In the genomic region with DNA sequence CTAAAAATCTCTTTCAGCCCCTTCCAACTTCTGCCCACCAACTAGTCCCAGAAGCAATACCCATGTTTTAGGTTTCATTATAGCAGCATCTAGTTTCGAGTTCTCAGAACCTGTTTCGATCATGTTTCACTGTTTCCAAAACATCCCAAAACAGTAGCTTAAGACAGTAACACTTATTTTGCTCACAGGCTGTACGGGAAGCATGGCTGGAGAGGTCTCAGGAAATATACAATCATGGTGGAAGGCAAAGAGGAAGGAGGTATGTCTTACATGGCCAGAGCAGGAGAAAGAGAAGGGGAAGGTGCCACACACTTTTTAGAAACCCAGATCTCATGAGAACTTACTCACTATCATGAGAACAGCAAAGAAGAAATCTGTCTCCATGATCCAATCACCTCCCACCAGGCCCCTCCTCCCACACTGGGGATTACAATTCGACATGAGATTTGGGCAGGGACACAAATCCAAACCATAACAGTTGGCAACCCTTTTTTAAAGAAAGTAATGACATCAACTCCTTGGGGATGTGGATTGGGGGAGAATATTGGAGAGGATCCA, we compare ENCODE assay signal across 12 cellular contexts.
DNase-seq lines count a peak whose midpoint lies in the region; ATAC-seq, FAIRE-seq and TF ChIP-seq lines count a peak whose summit lies in the region.
"Had no signal": no experiment of that assay in that cellular context is flagged by ENCODE, and none has a peak within 500 bp of the region (broad histone marks: within the 10 kb centered on the region; RNA-seq: fewer than 3 reads in every experiment).

No MANE protein-coding gene starts in this region.

- intact Hi-C loops in pancreas (cut with DNase I), result no loop called here
- intact Hi-C loops in MCF 10A (cut with micrococcal nuclease), result loop anchor here (10.0 kb wide), 1 partner anchor 122 kb away; no protein-coding TSS in a partner anchor

- no peak overlapping the region for H3K27ac ChIP-seq in pancreas

- no peak for FAIRE-seq in pancreas (lab: Jason Lieb, UNC)

- H3K9me3 Mint-ChIP-seq in stimulated activated naive CD8-positive, alpha-beta T cell treated with anti-CD3 and anti-CD28 coated beads, Interleukin-15, Interleukin-2, amounts not matched to agents 100 ng/mL and 50 ng/mL, for 24 hours, result peaks cover 14% of the 10 kb centered on the region
- H3K9me3 Mint-ChIP-seq in MCF 10A (ENCODE audit: unreplicated experiment), result no peaks in the 10 kb centered on the region

- no peak for TF ChIP-seq CTCF in pancreas (IDR thresholded peaks at IDR 0.05)
- TF ChIP-seq CTCF in MCF 10A (IDR thresholded peaks at IDR 0.05; ENCODE audit: unreplicated experiment), result no peak

- H3K9me3 ChIP-seq in pancreas, result no peaks in the 10 kb centered on the region

- POLR2A ChIA-PET in MCF 10A (lab: Yijun Ruan, JAX), result no interaction called here

- no peak overlapping the region for H3K4me3 ChIP-seq in pancreas

- H3K36me3 Mint-ChIP-seq in stimulated activated naive CD8-positive, alpha-beta T cell treated with anti-CD3 and anti-CD28 coated beads, Interleukin-15, Interleukin-2, amounts not matched to agents 100 ng/mL and 50 ng/mL, for 24 hours (ENCODE audit: low read depth), result no peaks in the 10 kb centered on the region
- no peaks in the 10 kb centered on the region for H3K36me3 Mint-ChIP-seq in MCF 10A (ENCODE audit: insufficient read depth, unreplicated experiment)

- peaks cover 72% of the 10 kb centered on the region for H3K4me1 Mint-ChIP-seq in stimulated activated naive CD8-positive, alpha-beta T cell treated with anti-CD3 and anti-CD28 coated beads, Interleukin-15, Interleukin-2, amounts not matched to agents 100 ng/mL and 50 ng/mL, for 24 hours (ENCODE audit: low read depth)
- H3K4me1 Mint-ChIP-seq in MCF 10A (ENCODE audit: insufficient read depth, unreplicated experiment), result no peaks in the 10 kb centered on the region

- no peaks in the 10 kb centered on the region for H3K27me3 ChIP-seq in pancreas

- ATAC-seq in stimulated activated naive CD8-positive, alpha-beta T cell treated with anti-CD3 and anti-CD28 coated beads, Interleukin-15, Interleukin-2, amounts not matched to agents 100 U/mL and 50 U/mL, for 24 hours, result no peak
- peak; percentile 74 for ATAC-seq in HG02588 (IDR thresholded peaks at IDR 0.05; ENCODE audit: unreplicated experiment)
- ATAC-seq in HG03520 (IDR thresholded peaks at IDR 0.05; ENCODE audit: unreplicated experiment), result peak; percentile 73
- no peak for ATAC-seq in pancreas

- 73 to 92% methylated on average over 4 of the region's 4 CpGs for WGBS in pancreas, 2 donors

- CTCF ChIA-PET in MCF 10A (lab: Yijun Ruan, JAX), result interaction anchor here (0.6 kb wide), 1 partner anchor 50 kb away, joined by 3 read pairs; no protein-coding TSS in a partner anchor

- H3K27me3 Mint-ChIP-seq in stimulated activated naive CD8-positive, alpha-beta T cell treated with anti-CD3 and anti-CD28 coated beads, Interleukin-15, Interleukin-2, amounts not matched to agents 100 ng/mL and 50 ng/mL, for 24 hours, result no peaks in the 10 kb centered on the region
- no peaks in the 10 kb centered on the region for H3K27me3 Mint-ChIP-seq in MCF 10A (ENCODE audit: insufficient read depth, unreplicated experiment)

- no peaks in the 10 kb centered on the region for H3K4me1 ChIP-seq in pancreas

- H3K36me3 ChIP-seq in pancreas, result no peaks in the 10 kb centered on the region

- H3K4me3 Mint-ChIP-seq in stimulated activated naive CD8-positive, alpha-beta T cell treated with anti-CD3 and anti-CD28 coated beads, Interleukin-15, Interleukin-2, amounts not matched to agents 100 ng/mL and 50 ng/mL, for 24 hours, result no peak overlapping the region
- no peak overlapping the region for H3K4me3 Mint-ChIP-seq in MCF 10A (ENCODE audit: unreplicated experiment)
- H3K4me3 Mint-ChIP-seq: neural crest cell had no signal

- H3K27ac Mint-ChIP-seq in stimulated activated naive CD8-positive, alpha-beta T cell treated with anti-CD3 and anti-CD28 coated beads, Interleukin-15, Interleukin-2, amounts not matched to agents 100 ng/mL and 50 ng/mL, for 24 hours, result peak overlapping the region; percentile 76
- H3K27ac Mint-ChIP-seq in MCF 10A (ENCODE audit: low read depth, unreplicated experiment), result no peak overlapping the region

- DNase-seq in stimulated activated naive CD8-positive, alpha-beta T cell treated with anti-CD3 and anti-CD28 coated beads, Interleukin-15, Interleukin-2, amounts not matched to agents 100 U/mL and 50 U/mL, for 24 hours, result no peak
- no peak for DNase-seq in SKM-1 treated with dmso at 0.1 percent for 144 hours (lab: John Stamatoyannopoulos, UW; ENCODE audit: unreplicated experiment)
- DNase-seq in Kasumi-1 (lab: John Stamatoyannopoulos, UW), result no peak
- no peak for DNase-seq in pancreas
- DNase-seq in MCF 10A (ENCODE audit: unreplicated experiment), result no peak
- DNase-seq: AML-193, amygdala, NCI-H69 had no signal

- BruUV-seq in MCF 10A (replicated peaks; lab: Mats Ljungman, UMichigan), result no TSS peak

Comparison
In these comparisons a context has a peak if more than half of its experiments do, and no peak if none do; other contexts are left out.
1. ATAC-seq: peak in HG02588 (single experiment) and HG03520 (single experiment); none in stimulated activated naive CD8-positive, alpha-beta T cell treated with anti-CD3 and anti-CD28 coated beads, Interleukin-15, Interleukin-2, amounts not matched to agents 100 U/mL and 50 U/mL, for 24 hours (single experiment) and pancreas (0 of 4).